ENCODE assay signal across 11 cellular contexts in the genomic region with DNA sequence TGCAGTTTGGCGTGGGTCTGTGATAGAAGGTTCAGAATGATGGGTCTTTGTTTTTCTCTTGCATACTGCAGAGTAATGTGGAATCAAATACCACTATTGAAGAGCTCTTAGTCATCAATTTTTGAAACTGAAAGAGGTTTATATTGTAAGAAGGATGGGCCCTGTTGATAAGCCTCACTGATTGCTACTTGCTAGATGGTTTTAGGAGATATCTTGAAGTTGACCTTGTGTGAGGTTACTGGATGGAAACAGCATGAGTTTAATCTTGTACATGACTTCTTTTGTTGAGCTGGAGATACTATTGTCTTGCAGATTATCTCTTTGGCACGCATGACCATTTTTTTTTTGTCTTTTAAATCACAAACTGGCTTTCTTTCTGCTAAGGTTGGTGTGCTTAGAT. TPM values are rescaled to one million over a fixed set of nuclear protein-coding genes. Genes with fewer than 3 reads are reported as not detected.
A peak's percentile ranks its signal among the peaks of the same experiment; 100 is the strongest.
DNase-seq lines count a peak whose midpoint lies in the region; ATAC-seq and TF ChIP-seq lines count a peak whose summit lies in the region.
"Had no signal": no experiment of that assay in that cellular context is flagged by ENCODE, and none has a peak within 500 bp of the region (broad histone marks: within the 10 kb centered on the region; RNA-seq: fewer than 3 reads in every experiment).

No MANE protein-coding gene starts in this region.

- no peak overlapping the region for H3K27ac Mint-ChIP-seq in CD4-positive, alpha-beta T cell

- H3K4me2 ChIP-seq in MM.1S (ENCODE audit: low read depth, low read length) = 0 out of 2 replicates have a peak overlapping the region, but pooled peaks have one; percentile 2

- H2AFZ ChIP-seq in MM.1S (ENCODE audit: low read length) = no peak overlapping the region

- 0 out of 2 replicates have a peak, but pooled peaks cover 3% of the 10 kb centered on the region for H4K20me1 ChIP-seq in MM.1S (ENCODE audit: insufficient read depth, low read length)

- no peak overlapping the region for H3K4me3 Mint-ChIP-seq in CD4-positive, alpha-beta T cell

- H3K9ac ChIP-seq in MM.1S (ENCODE audit: low read length) = no peak overlapping the region

- H3K4me1 ChIP-seq in MM.1S (ENCODE audit: low read length) = peaks cover 19% of the 10 kb centered on the region
- H3K4me1 ChIP-seq: breast epithelium had no signal

- TF ChIP-seq CTCF in MM.1S (IDR thresholded peaks at IDR 0.05; ENCODE audit: low read length) = no peak
- TF ChIP-seq CTCF in CD4-positive, alpha-beta T cell (IDR thresholded peaks at IDR 0.05) = no peak

- H3K4me1 Mint-ChIP-seq in CD4-positive, alpha-beta T cell (ENCODE audit: low read depth) = peaks cover 29% of the 10 kb centered on the region

- CTCF ChIA-PET in CD4-positive, alpha-beta T cell (lab: Charles Lee) = interaction anchor here (0.6 kb wide), 1 partner anchor 31 kb away, joined by 3 read pairs; no protein-coding TSS in a partner anchor

- H3K27me3 Mint-ChIP-seq in CD4-positive, alpha-beta T cell = no peaks in the 10 kb centered on the region

- H3K9me2 ChIP-seq in MM.1S (replicated peaks; ENCODE audit: insufficient read depth, low read length) = no peaks in the 10 kb centered on the region

- no peak overlapping the region for H3K27ac ChIP-seq in MM.1S (ENCODE audit: low read length)
- no peak overlapping the region for H3K27ac ChIP-seq in CD4-positive, alpha-beta T cell (ENCODE audit: low read depth, low read length)
- H3K27ac ChIP-seq: breast epithelium had no signal

- peak; percentile 73 for ATAC-seq in GM19023 (IDR thresholded peaks at IDR 0.05; ENCODE audit: unreplicated experiment)
- peak; percentile 83 for ATAC-seq in HG02610 (IDR thresholded peaks at IDR 0.05; ENCODE audit: unreplicated experiment)
- ATAC-seq in GM19324 (IDR thresholded peaks at IDR 0.05; ENCODE audit: low FRiP score, unreplicated experiment) = no peak
- no peak for ATAC-seq in CD4-positive, alpha-beta T cell (ENCODE audit: poor library complexity)

- peaks cover 8% of the 10 kb centered on the region for H3K79me2 ChIP-seq in MM.1S (ENCODE audit: low read length)

- no peaks in the 10 kb centered on the region for H3K9me3 ChIP-seq in MM.1S (replicated peaks; ENCODE audit: insufficient read depth, low read length)
- H3K9me3 ChIP-seq in CD4-positive, alpha-beta T cell (ENCODE audit: control insufficient read depth, low read length) = no peaks in the 10 kb centered on the region
- H3K9me3 ChIP-seq: breast epithelium had no signal

- H3K4me3 ChIP-seq in MM.1S (ENCODE audit: low read length) = no peak overlapping the region
- H3K4me3 ChIP-seq: breast epithelium had no signal

- no peaks in the 10 kb centered on the region for H3K36me3 ChIP-seq in MM.1S (replicated peaks; ENCODE audit: insufficient read depth, low read length)
- H3K36me3 ChIP-seq: breast epithelium had no signal

- DNase-seq in MM.1S (no peak), kidney glomerular epithelial cell (lab: John Stamatoyannopoulos, UW) (peak; percentile 8), amygdala (lab: John Stamatoyannopoulos, UW) (no peak), NCI-H774 (lab: John Stamatoyannopoulos, UW) (no peak)
- no peak for DNase-seq in CD4-positive, alpha-beta T cell
- DNase-seq: NCI-H1417, T1000 had no signal

- H3K36me3 Mint-ChIP-seq in CD4-positive, alpha-beta T cell (ENCODE audit: low read depth) = peaks cover 7% of the 10 kb centered on the region

- no peaks in the 10 kb centered on the region for H3F3A ChIP-seq in MM.1S (ENCODE audit: insufficient read depth, low read length)

- no peaks in the 10 kb centered on the region for H3K27me3 ChIP-seq in MM.1S (replicated peaks; ENCODE audit: insufficient read depth, low read length)
- H3K27me3 ChIP-seq in CD4-positive, alpha-beta T cell (ENCODE audit: control insufficient read depth, insufficient read depth, low read length) = no peaks in the 10 kb centered on the region
- H3K27me3 ChIP-seq: breast epithelium had no signal

- H3K9me3 Mint-ChIP-seq in CD4-positive, alpha-beta T cell = no peaks in the 10 kb centered on the region

- intact Hi-C loops in CD4-positive, alpha-beta T cell (cut with DNase I, micrococcal nuclease) = no loop called here

- POLR2A ChIA-PET in CD4-positive, alpha-beta T cell (lab: Charles Lee) = no interaction called here

RNA-seq across cellular contexts. Expression of a gene that starts 13.8 kb away (rescaled TPM):
- total RNA-seq in CD4-positive, alpha-beta T cell = 10 to 100 TPM; 13.5 to 14.3 TPM

Comparison
In these comparisons a context has a peak if more than half of its experiments do, and no peak if none do; other contexts are left out.
1. ATAC-seq: peak in GM19023 (single experiment) and HG02610 (single experiment); none in GM19324 (single experiment) and CD4-positive, alpha-beta T cell (single experiment).